In genomic region chr5:66974256-66974655, GRCh38 we compare ENCODE assay signal across 32 cellular contexts.
"Had no signal": no experiment of that assay in that cellular context is flagged by ENCODE, and none has a peak within 500 bp of the region (broad histone marks: within the 10 kb centered on the region; RNA-seq: fewer than 3 reads in every experiment).

No MANE protein-coding gene starts in this region.

- H3K36me3 ChIP-seq: colonic mucosa, heart right ventricle, left lung, lower lobe of right lung, neural progenitor cell, sigmoid colon, suprapubic skin, tibial artery, upper lobe of right lung had no signal

- DNase-seq: activated CD4-positive, alpha-beta T cell treated with anti-CD3 and anti-CD28 coated beads, Interleukin-2, amount 10 ng/mL, durations not matched to agents 7 days and 5 days; activated CD4-positive, CD25-positive, alpha-beta regulatory T cell treated with anti-CD3 and anti-CD28 coated beads, Interleukin-2, amount 50 U/mL, for 72 hours; activated CD8-positive, alpha-beta T cell treated with anti-CD3 and anti-CD28 coated beads for 36 hours; activated naive CD4-positive, alpha-beta T cell; activated T-cell treated with anti-CD3 and anti-CD28 coated beads, Interleukin-2, amount 50 U/mL, for 72 hours; anterior cingulate cortex; cerebellar nuclear complex; colonic mucosa; dorsolateral prefrontal cortex; effector memory CD4-positive, alpha-beta T cell; foreskin melanocyte; heart right ventricle; kidney glomerular epithelial cell; left lung; lower lobe of right lung; mesendoderm; natural killer cell; occipital lobe; psoas muscle; sigmoid colon; small intestine; stimulated activated CD4-positive, alpha-beta T cell treated with anti-CD3 and anti-CD28 coated beads, Interleukin-4, amount 100 ng/mL, for 4 hours; stimulated activated CD8-positive, alpha-beta memory T cell treated with anti-CD3 and anti-CD28 coated beads, Interleukin-4, amount 100 ng/mL, for 48 hours; T-helper 17 cell; T1000; tibial artery; upper lobe of right lung had no signal

- H3K36me3 Mint-ChIP-seq: activated naive CD4-positive, alpha-beta T cell treated with anti-CD3 and anti-CD28 coated beads, Interleukin-2, amount 50 U/mL, for 72 hours; natural killer cell; neural progenitor cell; stimulated activated memory B cell treated with anti-CD40 and anti-IgM and Interleukin-4, amounts not matched to agents 10 μg/mL and 1 μg/mL and 100 μg/mL, for 72 hours had no signal

- H3K9ac ChIP-seq: neural progenitor cell, parathyroid adenoma had no signal

- H3K27me3 Mint-ChIP-seq: stimulated activated memory B cell treated with anti-CD40 and anti-IgM and Interleukin-4, amounts not matched to agents 10 μg/mL and 1 μg/mL and 100 μg/mL, for 72 hours had no signal

- H3K4me3 ChIP-seq: colonic mucosa, dorsolateral prefrontal cortex, heart right ventricle, left lung, lower lobe of right lung, neural progenitor cell, psoas muscle, sigmoid colon, suprapubic skin, tibial artery, upper lobe of right lung had no signal

- H3K4me3 Mint-ChIP-seq: activated CD4-positive, alpha-beta T cell treated with anti-CD3 and anti-CD28 coated beads, Interleukin-2, amount 10 ng/mL, durations not matched to agents 7 days and 5 days; activated CD8-positive, alpha-beta T cell treated with anti-CD3 and anti-CD28 coated beads for 36 hours; activated T-cell treated with anti-CD3 and anti-CD28 coated beads, Interleukin-2, amount 50 U/mL, for 72 hours; natural killer cell; neural progenitor cell; stimulated activated memory B cell treated with anti-CD40 and anti-IgM and Interleukin-4, amounts not matched to agents 10 μg/mL and 1 μg/mL and 100 μg/mL, for 72 hours; T-helper 17 cell had no signal

- H3K4me1 ChIP-seq: colonic mucosa, left lung, lower lobe of right lung, psoas muscle, suprapubic skin, tibial artery, upper lobe of right lung had no signal

- H3K9me3 Mint-ChIP-seq: activated CD4-positive, alpha-beta T cell treated with anti-CD3 and anti-CD28 coated beads, Interleukin-2, amount 10 ng/mL, durations not matched to agents 7 days and 5 days; activated CD8-positive, alpha-beta T cell treated with anti-CD3 and anti-CD28 coated beads for 36 hours; activated naive CD4-positive, alpha-beta T cell treated with anti-CD3 and anti-CD28 coated beads, Interleukin-2, amount 50 U/mL, for 72 hours; activated T-cell treated with anti-CD3 and anti-CD28 coated beads, Interleukin-2, amount 50 U/mL, for 72 hours; natural killer cell; neural progenitor cell; stimulated activated memory B cell treated with anti-CD40 and anti-IgM and Interleukin-4, amounts not matched to agents 10 μg/mL and 1 μg/mL and 100 μg/mL, for 72 hours had no signal

- H3K27ac ChIP-seq: colonic mucosa, dorsolateral prefrontal cortex, heart right ventricle, left lung, lower lobe of right lung, neural progenitor cell, parathyroid adenoma, psoas muscle, sigmoid colon, suprapubic skin, tibial artery, upper lobe of right lung had no signal

- H2AFZ ChIP-seq: neural progenitor cell, parathyroid adenoma had no signal

- H3K27me3 ChIP-seq: colonic mucosa, dorsolateral prefrontal cortex, heart right ventricle, left lung, neural progenitor cell, sigmoid colon, suprapubic skin, tibial artery, upper lobe of right lung had no signal

- H3K4me1 Mint-ChIP-seq: activated CD4-positive, alpha-beta T cell treated with anti-CD3 and anti-CD28 coated beads, Interleukin-2, amount 10 ng/mL, durations not matched to agents 7 days and 5 days; natural killer cell; stimulated activated memory B cell treated with anti-CD40 and anti-IgM and Interleukin-4, amounts not matched to agents 10 μg/mL and 1 μg/mL and 100 μg/mL, for 72 hours had no signal

- ATAC-seq: activated CD8-positive, alpha-beta T cell treated with anti-CD3 and anti-CD28 coated beads for 36 hours; activated naive CD4-positive, alpha-beta T cell treated with anti-CD3 and anti-CD28 coated beads, Interleukin-2, amount 50 U/mL, for 72 hours; activated T-cell treated with anti-CD3 and anti-CD28 coated beads, Interleukin-2, amount 50 U/mL, for 72 hours; heart right ventricle; left lung; lower lobe of right lung; natural killer cell; psoas muscle; stimulated activated memory B cell treated with anti-CD40 and anti-IgM and Interleukin-4, amounts not matched to agents 10 μg/mL and 1 μg/mL and 100 μg/mL, for 72 hours; T-helper 17 cell had no signal

- H3K9me3 ChIP-seq: colonic mucosa, heart right ventricle, left lung, lower lobe of right lung, psoas muscle, sigmoid colon, suprapubic skin, tibial artery, upper lobe of right lung had no signal
